9 cellular contexts compared by ENCODE assay signal in the genomic region with DNA sequence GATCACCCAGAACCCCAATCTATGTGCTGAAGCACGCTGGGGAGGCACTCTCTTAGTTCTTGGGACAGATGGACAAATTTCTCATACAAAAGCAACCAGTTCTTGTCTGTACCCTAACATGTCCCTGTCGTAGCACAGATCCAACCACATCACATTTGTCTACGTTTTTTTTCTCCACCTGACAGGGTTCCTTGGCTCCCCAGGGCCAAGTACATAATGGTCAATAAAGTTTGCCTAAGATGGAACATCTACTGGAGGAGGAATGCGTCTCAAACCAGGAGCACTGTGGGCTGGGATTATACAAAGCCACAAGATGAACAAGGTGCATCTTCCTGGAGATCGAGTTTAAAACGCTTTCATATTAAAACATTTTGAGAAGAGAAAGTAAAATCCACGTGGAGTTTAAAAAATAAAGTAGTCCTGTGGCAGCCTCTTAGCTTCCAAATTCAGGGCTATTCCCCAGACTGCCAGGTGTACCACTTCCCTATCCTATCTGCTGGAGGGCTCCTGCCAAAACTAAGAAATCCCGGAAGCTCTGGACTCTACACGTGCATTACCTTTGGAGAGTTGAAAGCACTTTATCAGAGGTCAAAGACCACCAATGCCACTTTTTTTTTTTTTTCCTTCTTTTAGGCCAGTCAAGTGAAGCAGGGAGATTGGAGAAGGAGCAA. TPM values are rescaled to one million over a fixed set of nuclear protein-coding genes. Genes with fewer than 3 reads are reported as not detected.
DNase-seq lines count a peak whose midpoint lies in the region; ATAC-seq, FAIRE-seq and TF ChIP-seq lines count a peak whose summit lies in the region.
"Had no signal": no experiment of that assay in that cellular context is flagged by ENCODE, and none has a peak within 500 bp of the region (broad histone marks: within the 10 kb centered on the region; RNA-seq: fewer than 3 reads in every experiment).

No MANE protein-coding gene starts in this region.

- no peak for ATAC-seq in GM21576 (IDR thresholded peaks at IDR 0.05; ENCODE audit: unreplicated experiment)

- H3K9me3 ChIP-seq in SK-N-MC (ENCODE audit: low read depth, low read length) (no peaks in the 10 kb centered on the region), skeletal muscle tissue (ENCODE audit: control insufficient read depth in 3 of 3, low read length in 3 of 3) (no peaks in the 10 kb centered on the region)

- FAIRE-seq in GM12892 (lab: Jason Lieb, UNC), result peak; percentile 36

- H3K4me3 ChIP-seq in SK-N-MC (peak overlapping the region; percentile 78; the same call in 1 of the 2 replicates), fibroblast of mammary gland (ENCODE audit: control insufficient read depth, low read depth, low read length) (peak overlapping the region; percentile 90), skeletal muscle tissue (ENCODE audit: low read length in 3 of 3) (peak overlapping the region in 2 of 3 donors; percentile 83 to 84)

- H3K27ac ChIP-seq in SK-N-MC (no peak overlapping the region), skeletal muscle tissue (ENCODE audit: low read depth, low read length) (no peak overlapping the region)

- no peaks in the 10 kb centered on the region for H3K27me3 ChIP-seq in skeletal muscle tissue (ENCODE audit: control insufficient read depth in 3 of 3, insufficient read depth in 3 of 3, low read length in 3 of 3)

- H3K36me3 ChIP-seq in SK-N-MC (ENCODE audit: insufficient read depth, low read length) (no peaks in the 10 kb centered on the region), skeletal muscle tissue (ENCODE audit: control insufficient read depth in 3 of 3, insufficient read depth in 3 of 3, low read length in 3 of 3) (no peaks in the 10 kb centered on the region)

- H3K4me1 ChIP-seq in skeletal muscle tissue (ENCODE audit: control insufficient read depth in 3 of 3, insufficient read depth in 3 of 3, low read length in 3 of 3), result peaks cover 11 to 14% (median 13%) of the 10 kb centered on the region in 3 donors

- no peak for TF ChIP-seq POLR2A in GM12892 (IDR thresholded peaks at IDR 0.05; ENCODE audit: low read depth, low read length)

- TF ChIP-seq CTCF in fibroblast of mammary gland (conservative IDR thresholded peaks at IDR 0.05; ENCODE audit: control insufficient read depth, insufficient read depth, low read depth, low read length), result no peak

- H3K9ac ChIP-seq in SK-N-MC (ENCODE audit: insufficient read length), result no peak overlapping the region
- H3K9ac ChIP-seq in skeletal muscle tissue (ENCODE audit: low read depth in 1 of 3, low read length in 3 of 3), result no peak overlapping the region

- DNase-seq in GM12892 (ENCODE audit: insufficient read length) (no peak), SK-N-MC (ENCODE audit: low read depth, low spot score) (no peak), fibroblast of mammary gland (ENCODE audit: low read depth) (no peak), NCI-H146 treated with DMSO at 0.1 percent for 48 hours (lab: John Stamatoyannopoulos, UW; ENCODE audit: unreplicated experiment) (no peak), SW 1271 (lab: John Stamatoyannopoulos, UW) (no peak), SIG-M5 treated with dmso at 0.1 percent for 504 hours (lab: John Stamatoyannopoulos, UW; ENCODE audit: unreplicated experiment) (no peak)
- DNase-seq: NCI-H1092 treated with DMSO at 0.1 percent for 48 hours had no signal

RNA-seq across cellular contexts. Expression of a gene that starts 1.4 kb away (rescaled TPM):
- polyA plus RNA-seq in GM12892 (2012; ENCODE audit: missing spikeins), result 125 TPM
- 24.0 TPM for total RNA-seq in skeletal muscle tissue
